Comparison of ENCODE assay signal across 8 cellular contexts in the genomic region with DNA sequence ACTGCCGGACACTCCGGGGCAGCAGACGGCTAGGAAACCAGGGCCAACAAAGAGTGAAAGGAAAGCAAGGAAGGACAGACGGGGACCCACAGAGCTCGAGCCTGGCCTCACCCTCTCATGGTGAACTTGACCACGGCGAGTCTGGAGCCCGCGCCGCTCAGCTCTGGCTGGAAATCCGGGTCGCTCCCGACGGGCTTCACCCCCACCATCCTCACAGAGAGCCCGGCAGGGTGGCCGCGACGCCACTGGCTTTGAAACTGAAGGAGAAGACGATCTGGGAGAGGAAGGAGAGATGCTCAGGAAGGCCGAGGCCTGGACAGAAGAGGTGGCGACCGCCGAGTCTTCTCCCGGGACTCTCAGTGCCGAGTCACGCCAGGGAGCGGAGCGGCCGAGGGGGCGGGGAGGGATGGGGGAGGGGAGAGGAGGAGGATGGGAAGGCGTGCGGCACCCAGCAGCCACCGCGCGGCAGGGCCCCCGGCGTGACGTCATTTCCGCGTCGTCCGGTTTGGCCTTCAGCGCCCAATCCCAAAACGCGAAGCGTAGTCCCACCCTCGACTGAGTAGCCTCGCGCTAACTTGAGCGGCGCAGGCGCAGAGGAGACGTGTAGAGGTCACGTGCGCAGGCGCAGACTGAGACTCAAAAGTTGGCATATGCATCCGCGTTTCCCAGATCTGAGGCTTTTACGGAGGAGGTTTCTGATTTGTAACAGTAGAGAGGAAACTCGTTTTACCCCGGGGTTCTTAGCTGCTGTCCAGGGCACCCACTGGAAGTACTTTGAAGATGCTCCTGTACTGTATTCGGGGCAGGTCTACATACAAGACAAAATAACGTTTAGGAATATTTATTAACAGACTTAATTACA. TPM values are rescaled to one million over a fixed set of nuclear protein-coding genes. Genes with fewer than 3 reads are reported as not detected.
A peak's percentile ranks its signal among the peaks of the same experiment; 100 is the strongest.
DNase-seq lines count a peak whose midpoint lies in the region; ATAC-seq and TF ChIP-seq lines count a peak whose summit lies in the region.

A gene (minus strand): TSS at position 361 of the 862 bp plus-strand sequence. CDS start 152 bp downstream, at position 209.

- no peaks in the 10 kb centered on the region for H3K27me3 Mint-ChIP-seq in activated T-cell treated with anti-CD3 and anti-CD28 coated beads, Interleukin-2, amount 50 U/mL, for 24 hours

- peaks cover 43% of the 10 kb centered on the region for H3K4me1 Mint-ChIP-seq in activated T-cell treated with anti-CD3 and anti-CD28 coated beads, Interleukin-2, amount 50 U/mL, for 24 hours (ENCODE audit: low read depth)

- peak; percentile 92 for ATAC-seq in GM21717 (IDR thresholded peaks at IDR 0.05; ENCODE audit: unreplicated experiment)

- peak within 1 kb of the TSS; percentile 98 for H3K27ac Mint-ChIP-seq in activated T-cell treated with anti-CD3 and anti-CD28 coated beads, Interleukin-2, amount 50 U/mL, for 24 hours

- in situ Hi-C loops in KBM-7 (cut with MboI; ENCODE audit: low pct_unique_long_range_greater_than_20kb, low sequenced_read_pairs) = no loop called here

- H3K36me3 Mint-ChIP-seq in activated T-cell treated with anti-CD3 and anti-CD28 coated beads, Interleukin-2, amount 50 U/mL, for 24 hours (ENCODE audit: low read depth) = peaks cover 53% of the 10 kb centered on the region

- peak within 1 kb of the TSS; percentile 88 to 96 for H3K9ac ChIP-seq in mucosa of rectum (ENCODE audit: low read depth in 1 of 2, low read length in 2 of 2)

- DNase-seq in DMS153 (lab: John Stamatoyannopoulos, UW) (peak; percentile 98), KBM-7 (peak; percentile 98), erythroblast (lab: John Stamatoyannopoulos, UW) (peak; percentile 100)
- peak; percentile 99 for DNase-seq in activated T-cell treated with anti-CD3 and anti-CD28 coated beads, Interleukin-2, amount 50 U/mL, for 24 hours
- DNase-seq in stimulated activated CD8-positive, alpha-beta memory T cell treated with anti-CD3 and anti-CD28 coated beads, Interleukin-4, amount 100 ng/mL, for 48 hours = peak; percentile 99

- no peaks in the 10 kb centered on the region for H3K27me3 ChIP-seq in mucosa of rectum (ENCODE audit: control insufficient read depth in 2 of 2, insufficient read depth in 2 of 2, low read length in 2 of 2)

- H3K9me3 ChIP-seq in mucosa of rectum (ENCODE audit: control insufficient read depth in 2 of 2, low read length in 2 of 2) = no peaks in the 10 kb centered on the region

- H3K9me3 Mint-ChIP-seq in activated T-cell treated with anti-CD3 and anti-CD28 coated beads, Interleukin-2, amount 50 U/mL, for 24 hours = peaks cover 4% of the 10 kb centered on the region

- H3K4me3 Mint-ChIP-seq in activated T-cell treated with anti-CD3 and anti-CD28 coated beads, Interleukin-2, amount 50 U/mL, for 24 hours = peak within 1 kb of the TSS; percentile 98

- TF ChIP-seq POLR2A in erythroblast (IDR thresholded peaks at IDR 0.05; ENCODE audit: low read length) = peak; percentile 78

- peaks cover 0 to 5% of the 10 kb centered on the region in 2 donors for H3K36me3 ChIP-seq in mucosa of rectum (ENCODE audit: control insufficient read depth in 2 of 2, insufficient read depth in 2 of 2, low read length in 2 of 2)

- H3K27ac ChIP-seq in mucosa of rectum (ENCODE audit: low read depth in 2 of 2, low read length in 2 of 2) = peak within 1 kb of the TSS; percentile 93 to 94

- H3K4me3 ChIP-seq in mucosa of rectum (ENCODE audit: low read length in 2 of 2) = peak within 1 kb of the TSS; percentile 81 to 94

- H3K4me1 ChIP-seq in mucosa of rectum (ENCODE audit: control insufficient read depth in 2 of 2, insufficient read depth in 2 of 2, low read length in 2 of 2) = peaks cover 3 to 10% of the 10 kb centered on the region in 2 donors

TF ChIP-seq in PFSK-1, 5 proteins besides CTCF, POLR2A, EP300 and RAD21:
- TF ChIP-seq TAF1 (IDR thresholded peaks at IDR 0.05; ENCODE audit: borderline replicate concordance, insufficient read depth, low read length) (peak; percentile 72), POLR2AphosphoS5 (IDR thresholded peaks at IDR 0.05; ENCODE audit: low read depth, low read length) (peak; percentile 96), SIN3A (IDR thresholded peaks at IDR 0.05; ENCODE audit: borderline replicate concordance, insufficient read depth, low read length) (peak; percentile 92; the same call in 1 of the 2 replicates), FOXP2 (optimal IDR thresholded peaks at IDR 0.05; ENCODE audit: borderline replicate concordance, extremely low read depth, extremely low read length, insufficient read depth) (peak; percentile 90)
- TF ChIP-seq, protein P1, sequence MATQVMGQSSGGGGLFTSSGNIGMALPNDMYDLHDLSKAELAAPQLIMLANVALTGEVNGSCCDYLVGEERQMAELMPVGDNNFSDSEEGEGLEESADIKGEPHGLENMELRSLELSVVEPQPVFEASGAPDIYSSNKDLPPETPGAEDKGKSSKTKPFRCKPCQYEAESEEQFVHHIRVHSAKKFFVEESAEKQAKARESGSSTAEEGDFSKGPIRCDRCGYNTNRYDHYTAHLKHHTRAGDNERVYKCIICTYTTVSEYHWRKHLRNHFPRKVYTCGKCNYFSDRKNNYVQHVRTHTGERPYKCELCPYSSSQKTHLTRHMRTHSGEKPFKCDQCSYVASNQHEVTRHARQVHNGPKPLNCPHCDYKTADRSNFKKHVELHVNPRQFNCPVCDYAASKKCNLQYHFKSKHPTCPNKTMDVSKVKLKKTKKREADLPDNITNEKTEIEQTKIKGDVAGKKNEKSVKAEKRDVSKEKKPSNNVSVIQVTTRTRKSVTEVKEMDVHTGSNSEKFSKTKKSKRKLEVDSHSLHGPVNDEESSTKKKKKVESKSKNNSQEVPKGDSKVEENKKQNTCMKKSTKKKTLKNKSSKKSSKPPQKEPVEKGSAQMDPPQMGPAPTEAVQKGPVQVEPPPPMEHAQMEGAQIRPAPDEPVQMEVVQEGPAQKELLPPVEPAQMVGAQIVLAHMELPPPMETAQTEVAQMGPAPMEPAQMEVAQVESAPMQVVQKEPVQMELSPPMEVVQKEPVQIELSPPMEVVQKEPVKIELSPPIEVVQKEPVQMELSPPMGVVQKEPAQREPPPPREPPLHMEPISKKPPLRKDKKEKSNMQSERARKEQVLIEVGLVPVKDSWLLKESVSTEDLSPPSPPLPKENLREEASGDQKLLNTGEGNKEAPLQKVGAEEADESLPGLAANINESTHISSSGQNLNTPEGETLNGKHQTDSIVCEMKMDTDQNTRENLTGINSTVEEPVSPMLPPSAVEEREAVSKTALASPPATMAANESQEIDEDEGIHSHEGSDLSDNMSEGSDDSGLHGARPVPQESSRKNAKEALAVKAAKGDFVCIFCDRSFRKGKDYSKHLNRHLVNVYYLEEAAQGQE (IDR thresholded peaks at IDR 0.05; ENCODE audit: insufficient read depth in 1 of 2, low read depth in 2 of 2, low read length in 2 of 2) = 0 out of 4 replicates have a peak, but pooled peaks of 1 of the 2 experiments have one; percentile 11

RNA-seq across cellular contexts. Expression of the gene that starts here (rescaled TPM):
- polyA plus RNA-seq in PFSK-1 (2012; ENCODE audit: insufficient read length, low read depth) = 53.8 TPM

Comparison
In these comparisons a context has a peak if more than half of its experiments do, and no peak if none do; other contexts are left out.
1. Peak in every context shown above with its lines: DNase-seq, ATAC-seq, H3K4me3 ChIP-seq and H3K27ac ChIP-seq.